Comparison of ENCODE assay signal across 34 cellular contexts in genomic region chr2:133596701-133597393, GRCh38. TPM values are rescaled to one million over a fixed set of nuclear protein-coding genes. Genes with fewer than 3 reads are reported as not detected.
"Had no signal": no experiment of that assay in that cellular context is flagged by ENCODE, and none has a peak within 500 bp of the region (broad histone marks: within the 10 kb centered on the region; RNA-seq: fewer than 3 reads in every experiment).

No MANE protein-coding gene starts in this region.

- H3K4me3 ChIP-seq: ascending aorta, colonic mucosa, ovary, prostate gland, smooth muscle cell, stomach, thyroid gland, upper lobe of left lung had no signal

- H3K4me1 ChIP-seq: ascending aorta, colonic mucosa, prostate gland, upper lobe of left lung had no signal

- H3K27me3 ChIP-seq: ascending aorta, colonic mucosa, neutrophil, ovary, stomach, thyroid gland, upper lobe of left lung had no signal

- H3K4me3 Mint-ChIP-seq: activated CD4-positive, alpha-beta memory T cell treated with anti-CD3 and anti-CD28 coated beads for 36 hours; activated CD4-positive, alpha-beta T cell treated with anti-CD3 and anti-CD28 coated beads, Interleukin-2, amount 10 ng/mL, durations not matched to agents 24 days and 14 days; activated naive CD4-positive, alpha-beta T cell treated with anti-CD3 and anti-CD28 coated beads, Interleukin-2, amount 10 ng/mL, durations not matched to agents 7 days and 5 days; activated naive CD8-positive, alpha-beta T cell treated with anti-CD3 and anti-CD28 coated beads, Interleukin-2, amount 10 ng/mL, durations not matched to agents 7 days and 5 days; activated T-helper 1 cell treated with anti-CD3 and anti-CD28 coated beads, Interleukin-12 subunit alpha, Interleukin-12 subunit beta, Interleukin-2, Interleukin-4 antibody, amounts not matched to agents 30 ng/mL and 10 ng/mL and 1 ng/mL, durations not matched to agents 14 hours and 24 hours and 36 hours; memory B cell; natural killer cell; stimulated activated memory B cell treated with anti-CD40 and anti-IgM and Interleukin-4, amounts not matched to agents 10 μg/mL and 1 μg/mL and 100 μg/mL, for 72 hours; T-helper 17 cell had no signal

- H3K27ac ChIP-seq: ascending aorta, colonic mucosa, epithelial cell of prostate, neutrophil, ovary, prostate gland, stomach, thyroid gland, upper lobe of left lung, WERI-Rb-1 had no signal

- FAIRE-seq: bronchial epithelial cell, endometrium, frontal cortex, keratinocyte had no signal

- H3K9me3 ChIP-seq: ascending aorta, colonic mucosa, neutrophil, ovary, prostate gland, stomach, thyroid gland, upper lobe of left lung had no signal

- H3K27ac Mint-ChIP-seq: activated CD4-positive, alpha-beta memory T cell treated with anti-CD3 and anti-CD28 coated beads for 36 hours; activated CD4-positive, alpha-beta T cell treated with anti-CD3 and anti-CD28 coated beads, Interleukin-2, amount 10 ng/mL, durations not matched to agents 24 days and 14 days; activated naive CD4-positive, alpha-beta T cell treated with anti-CD3 and anti-CD28 coated beads, Interleukin-2, amount 10 ng/mL, durations not matched to agents 7 days and 5 days; activated naive CD8-positive, alpha-beta T cell treated with anti-CD3 and anti-CD28 coated beads, Interleukin-2, amount 10 ng/mL, durations not matched to agents 7 days and 5 days; activated T-helper 1 cell treated with anti-CD3 and anti-CD28 coated beads, Interleukin-12 subunit alpha, Interleukin-12 subunit beta, Interleukin-2, Interleukin-4 antibody, amounts not matched to agents 30 ng/mL and 10 ng/mL and 1 ng/mL, durations not matched to agents 14 hours and 24 hours and 36 hours; memory B cell; natural killer cell; stimulated activated memory B cell treated with anti-CD40 and anti-IgM and Interleukin-4, amounts not matched to agents 10 μg/mL and 1 μg/mL and 100 μg/mL, for 72 hours; T-helper 17 cell had no signal

- H3K27me3 Mint-ChIP-seq: activated CD4-positive, alpha-beta memory T cell treated with anti-CD3 and anti-CD28 coated beads for 36 hours; activated CD4-positive, alpha-beta T cell treated with anti-CD3 and anti-CD28 coated beads, Interleukin-2, amount 10 ng/mL, durations not matched to agents 24 days and 14 days; activated naive CD4-positive, alpha-beta T cell treated with anti-CD3 and anti-CD28 coated beads, Interleukin-2, amount 10 ng/mL, durations not matched to agents 7 days and 5 days; activated naive CD8-positive, alpha-beta T cell treated with anti-CD3 and anti-CD28 coated beads, Interleukin-2, amount 10 ng/mL, durations not matched to agents 7 days and 5 days; T-helper 17 cell had no signal

- H3K4me1 Mint-ChIP-seq: activated CD4-positive, alpha-beta T cell treated with anti-CD3 and anti-CD28 coated beads, Interleukin-2, amount 10 ng/mL, durations not matched to agents 24 days and 14 days; activated naive CD4-positive, alpha-beta T cell treated with anti-CD3 and anti-CD28 coated beads, Interleukin-2, amount 10 ng/mL, durations not matched to agents 7 days and 5 days; activated naive CD8-positive, alpha-beta T cell treated with anti-CD3 and anti-CD28 coated beads, Interleukin-2, amount 10 ng/mL, durations not matched to agents 7 days and 5 days; memory B cell; natural killer cell; stimulated activated memory B cell treated with anti-CD40 and anti-IgM and Interleukin-4, amounts not matched to agents 10 μg/mL and 1 μg/mL and 100 μg/mL, for 72 hours; T-helper 17 cell had no signal

- DNase-seq: activated CD4-positive, alpha-beta memory T cell treated with anti-CD3 and anti-CD28 coated beads for 36 hours; activated CD4-positive, alpha-beta T cell treated with anti-CD3 and anti-CD28 coated beads, Interleukin-2, amount 10 ng/mL, durations not matched to agents 24 days and 14 days; activated CD8-positive, alpha-beta memory T cell treated with anti-CD3 and anti-CD28 coated beads, Interleukin-2, amount 50 U/mL, for 4 hours; activated gamma-delta T cell; activated naive CD4-positive, alpha-beta T cell treated with anti-CD3 and anti-CD28 coated beads, Interleukin-2, amount 10 ng/mL, durations not matched to agents 7 days and 5 days; activated naive CD8-positive, alpha-beta T cell treated with anti-CD3 and anti-CD28 coated beads, Interleukin-2, amount 10 ng/mL, durations not matched to agents 7 days and 5 days; activated T-cell treated with anti-CD3 and anti-CD28 coated beads, Interleukin-2, amount 50 U/mL, for 1 hour; colonic mucosa; effector CD8-positive, alpha-beta T cell; glutamatergic neuron; natural killer cell; ovary; stimulated activated CD4-positive, alpha-beta T cell treated with anti-CD3 and anti-CD28 coated beads, Interleukin-1b, Interleukin-23, amount 100 ng/mL, for 48 hours; stimulated activated CD4-positive, alpha-beta T cell treated with anti-CD3 and anti-CD28 coated beads, Interleukin-4, amount 100 ng/mL, for 4 hours; stimulated activated CD8-positive, alpha-beta memory T cell treated with anti-CD3 and anti-CD28 coated beads, Interleukin-4, amount 100 ng/mL, for 48 hours; stomach; T-helper 17 cell; T1000; thyroid gland; upper lobe of left lung; WERI-Rb-1 had no signal

- H3K36me3 Mint-ChIP-seq: activated CD4-positive, alpha-beta memory T cell treated with anti-CD3 and anti-CD28 coated beads for 36 hours; activated naive CD4-positive, alpha-beta T cell treated with anti-CD3 and anti-CD28 coated beads, Interleukin-2, amount 10 ng/mL, durations not matched to agents 7 days and 5 days; activated naive CD8-positive, alpha-beta T cell treated with anti-CD3 and anti-CD28 coated beads, Interleukin-2, amount 10 ng/mL, durations not matched to agents 7 days and 5 days; memory B cell; natural killer cell; stimulated activated memory B cell treated with anti-CD40 and anti-IgM and Interleukin-4, amounts not matched to agents 10 μg/mL and 1 μg/mL and 100 μg/mL, for 72 hours had no signal

- H3K4me2 ChIP-seq: smooth muscle cell had no signal

- H3K9me3 Mint-ChIP-seq: activated CD4-positive, alpha-beta memory T cell treated with anti-CD3 and anti-CD28 coated beads for 36 hours; activated CD4-positive, alpha-beta T cell treated with anti-CD3 and anti-CD28 coated beads, Interleukin-2, amount 10 ng/mL, durations not matched to agents 24 days and 14 days; memory B cell; stimulated activated memory B cell treated with anti-CD40 and anti-IgM and Interleukin-4, amounts not matched to agents 10 μg/mL and 1 μg/mL and 100 μg/mL, for 72 hours had no signal

- H3K36me3 ChIP-seq: ascending aorta, colonic mucosa, neutrophil, ovary, prostate gland, stomach, thyroid gland, upper lobe of left lung, WERI-Rb-1 had no signal

RNA-seq across cellular contexts. Expression of gene NCKAP5, which starts 28.6 kb away (rescaled TPM):
- total RNA-seq: activated CD4-positive, alpha-beta memory T cell treated with anti-CD3 and anti-CD28 coated beads for 36 hours; activated CD4-positive, alpha-beta T cell treated with anti-CD3 and anti-CD28 coated beads, Interleukin-2, amount 10 ng/mL, durations not matched to agents 24 days and 14 days; activated CD8-positive, alpha-beta memory T cell treated with anti-CD3 and anti-CD28 coated beads for 36 hours; activated naive CD8-positive, alpha-beta T cell treated with anti-CD3 and anti-CD28 coated beads, Interleukin-2, amount 10 ng/mL, durations not matched to agents 7 days and 5 days; activated T-helper 1 cell treated with anti-CD3 and anti-CD28 coated beads, Interleukin-12 subunit alpha, Interleukin-12 subunit beta, Interleukin-2, Interleukin-4 antibody, amounts not matched to agents 30 ng/mL and 10 ng/mL and 1 ng/mL, durations not matched to agents 14 hours and 24 hours and 36 hours; T-helper 17 cell had no signal
